In genomic region chr4:91086008-91086407, GRCh38 we compare ENCODE assay signal across 27 cellular contexts.
"Had no signal": no experiment of that assay in that cellular context is flagged by ENCODE, and none has a peak within 500 bp of the region (broad histone marks: within the 10 kb centered on the region; RNA-seq: fewer than 3 reads in every experiment).

No MANE protein-coding gene starts in this region.

- H3K27ac ChIP-seq: left lung, lower lobe of right lung, ovary, prostate gland, skin epidermis, stomach, testis, thyroid gland, transverse colon, upper lobe of left lung, vagina had no signal

- H3K9me3 ChIP-seq: lower lobe of right lung, ovary, prostate gland, stomach, testis, thyroid gland, transverse colon, vagina had no signal

- H3K4me1 ChIP-seq: left lung, lower lobe of right lung, prostate gland, stomach, testis, thyroid gland, transverse colon, upper lobe of left lung, vagina had no signal

- ATAC-seq: left colon; left lung; lower lobe of right lung; naive thymus-derived CD8-positive, alpha-beta T cell; right cardiac atrium; sciatic nerve; stimulated activated naive B cell treated with anti-CD40 and anti-IgM and Interleukin-4, amounts not matched to agents 10 μg/mL and 1 μg/mL and 100 μg/mL, for 72 hours; stimulated activated naive CD8-positive, alpha-beta T cell treated with anti-CD3 and anti-CD28 coated beads, Interleukin-15, Interleukin-2, amounts not matched to agents 100 U/mL and 50 U/mL, for 24 hours had no signal

- H3K36me3 ChIP-seq: left lung, lower lobe of right lung, ovary, prostate gland, stomach, thyroid gland, transverse colon, upper lobe of left lung, vagina had no signal

- DNase-seq: hypothalamus; kidney glomerular epithelial cell; left colon; left lung; lower lobe of right lung; mammary epithelial cell; mesenchymal stem cell; naive thymus-derived CD8-positive, alpha-beta T cell; ovary; posterior cingulate gyrus; retina; right cardiac atrium; stimulated activated CD4-positive, alpha-beta T cell treated with anti-CD3 and anti-CD28 coated beads, Interleukin-12 subunit alpha, Interleukin-12 subunit beta, amount 100 ng/mL, for 4 hours; stimulated activated CD4-positive, alpha-beta T cell treated with anti-CD3 and anti-CD28 coated beads, Interleukin-15, amount 100 ng/mL, for 24 hours; stimulated activated CD4-positive, alpha-beta T cell treated with anti-CD3 and anti-CD28 coated beads, Interleukin-2, amount 100 ng/mL, for 24 hours; stimulated activated CD4-positive, alpha-beta T cell treated with anti-CD3 and anti-CD28 coated beads, Interleukin-4, amount 100 ng/mL, for 1 hour; stimulated activated naive B cell treated with anti-CD40 and anti-IgM and Interleukin-4, amounts not matched to agents 10 μg/mL and 1 μg/mL and 100 μg/mL, for 72 hours; stimulated activated naive CD8-positive, alpha-beta T cell treated with anti-CD3 and anti-CD28 coated beads, Interleukin-15, Interleukin-2, amounts not matched to agents 100 U/mL and 50 U/mL, for 24 hours; stomach; testis; thyroid gland; transverse colon; upper lobe of left lung had no signal

- H3K27me3 ChIP-seq: left lung, ovary, stomach, testis, thyroid gland, transverse colon, upper lobe of left lung, vagina had no signal

- H3K4me3 ChIP-seq: left lung, lower lobe of right lung, ovary, prostate gland, skin epidermis, stomach, testis, thyroid gland, transverse colon, upper lobe of left lung, vagina had no signal
